ENCODE assay signal across 8 cellular contexts in the genomic region with DNA sequence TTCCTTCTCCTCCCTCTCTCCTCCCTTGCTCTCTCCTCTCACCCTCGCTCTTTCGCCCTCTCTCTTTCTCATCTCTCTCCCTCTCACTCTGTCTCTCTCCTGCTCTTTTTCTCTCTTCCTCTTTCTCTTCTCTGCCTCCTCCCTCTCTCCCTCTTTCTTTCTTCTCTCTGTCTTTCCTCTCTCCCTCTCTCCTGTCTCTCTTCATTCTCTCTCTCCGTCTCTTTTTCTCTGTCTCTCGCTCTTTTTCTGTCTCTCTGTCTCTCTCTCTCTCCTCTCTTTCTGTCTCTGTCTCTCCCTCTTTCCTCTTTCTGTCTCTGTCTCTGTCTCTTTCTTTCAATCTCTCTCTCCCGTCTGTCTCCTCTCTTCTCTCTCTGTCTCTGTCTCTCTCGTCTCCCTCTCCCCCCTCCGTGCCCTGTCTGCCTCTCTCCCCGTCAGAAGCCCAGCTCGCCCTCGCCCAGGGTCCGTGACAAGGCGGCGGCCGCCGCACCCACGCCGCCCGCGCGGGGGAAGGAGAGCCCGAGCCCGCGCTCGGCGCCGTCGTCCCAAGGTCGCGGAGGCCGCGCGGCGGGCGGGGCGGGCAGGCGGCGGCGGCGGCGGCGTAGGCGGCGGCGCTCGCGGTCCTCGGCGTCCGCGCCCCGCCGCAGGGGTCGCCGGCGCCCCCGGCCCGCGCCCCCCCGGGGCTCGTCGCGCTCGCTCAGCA. TPM values are rescaled to one million over a fixed set of nuclear protein-coding genes. Genes with fewer than 3 reads are reported as not detected.
DNase-seq lines count a peak whose midpoint lies in the region; ATAC-seq and TF ChIP-seq lines count a peak whose summit lies in the region.

No MANE protein-coding gene starts in this region.

- peaks cover 43 to 55% of the 10 kb centered on the region in 2 donors for H3K27me3 Mint-ChIP-seq in CD8-positive, alpha-beta memory T cell

- H3K4me1 ChIP-seq in CD8-positive, alpha-beta memory T cell (ENCODE audit: insufficient read depth, low read length) = peaks cover 11% of the 10 kb centered on the region
- H3K4me1 ChIP-seq in esophagus muscularis mucosa (peaks cover 3 to 33% (median 31%) of the 10 kb centered on the region in 4 donors), osteoblast (ENCODE audit: insufficient read depth, low read length) (peaks cover 3% of the 10 kb centered on the region)

- H3K79me2 ChIP-seq in osteoblast (ENCODE audit: insufficient read depth, low read length) = no peaks in the 10 kb centered on the region

- H3K9ac ChIP-seq in SK-N-MC (ENCODE audit: insufficient read length) = no peak overlapping the region

- intact Hi-C loops in esophagus muscularis mucosa (cut with DNase I) = loop anchor here (5.0 to 10.0 kb wide), 3 partner anchors 36 to 106 kb away; partner anchors contain the start of gene YWHAG

- CTCF ChIA-PET in CD8-positive, alpha-beta memory T cell (lab: Charles Lee) = interaction anchor here (0.9 to 2.4 kb wide), 4 partner anchors 10 to 33 kb away, joined by 3 to 7 read pairs (median 4); no protein-coding TSS in a partner anchor

- H2AFZ ChIP-seq in osteoblast (ENCODE audit: low read length) = peak overlapping the region; percentile 68

- peak overlapping the region; percentile 64 for H3K4me2 ChIP-seq in osteoblast (ENCODE audit: insufficient read depth, low read length)

- H3K9me3 ChIP-seq in CD8-positive, alpha-beta memory T cell (ENCODE audit: low read length) = no peaks in the 10 kb centered on the region
- no peaks in the 10 kb centered on the region for H3K9me3 ChIP-seq in SK-N-MC (ENCODE audit: low read depth, low read length)
- no peaks in the 10 kb centered on the region for H3K9me3 ChIP-seq in esophagus muscularis mucosa
- H3K9me3 ChIP-seq in osteoblast (ENCODE audit: low read depth, low read length) = no peaks in the 10 kb centered on the region

- H3K36me3 ChIP-seq in CD8-positive, alpha-beta memory T cell (ENCODE audit: insufficient read depth, low read length) = no peaks in the 10 kb centered on the region
- H3K36me3 ChIP-seq in SK-N-MC (ENCODE audit: insufficient read depth, low read length) (no peaks in the 10 kb centered on the region), esophagus muscularis mucosa (no peaks in the 10 kb centered on the region), osteoblast (ENCODE audit: insufficient read depth, low read length) (no peaks in the 10 kb centered on the region)

- H3K4me3 ChIP-seq in CD8-positive, alpha-beta memory T cell (ENCODE audit: low read length) = peak overlapping the region; percentile 37
- H3K4me3 ChIP-seq in SK-N-MC = peak overlapping the region; percentile 82
- peak overlapping the region; percentile 55 to 73 (median 59) for H3K4me3 ChIP-seq in esophagus muscularis mucosa
- peak overlapping the region; percentile 52 for H3K4me3 ChIP-seq in osteoblast (ENCODE audit: insufficient read depth, low read length)

- WGBS in esophagus muscularis mucosa = 6% methylated on average over 33 of the region's 63 CpGs

- TF ChIP-seq POLR2A in esophagus muscularis mucosa (IDR thresholded peaks at IDR 0.05; ENCODE audit: low read depth) = no peak

- H3K27ac Mint-ChIP-seq in CD8-positive, alpha-beta memory T cell = peak overlapping the region in 2 of 8 donors; percentile 25 to 52

- no peaks in the 10 kb centered on the region for H3K36me3 Mint-ChIP-seq in CD8-positive, alpha-beta memory T cell

- no peak for TF ChIP-seq EP300 in esophagus muscularis mucosa (IDR thresholded peaks at IDR 0.05)

- no peak for DNase-seq in CD8-positive, alpha-beta memory T cell
- no peak for DNase-seq in SK-N-MC (ENCODE audit: low read depth, low spot score)
- no peak for DNase-seq in esophagus muscularis mucosa (ENCODE audit: extremely low spot score)
- DNase-seq in osteoblast (ENCODE audit: insufficient read length, low spot score, missing footprints) = peak; percentile 76
- no peak for DNase-seq in hippocampal formation (lab: John Stamatoyannopoulos, UW)

- H3K4me3 Mint-ChIP-seq in CD8-positive, alpha-beta memory T cell = peak overlapping the region; percentile 73 to 83 (median 78)

- H3K9me3 Mint-ChIP-seq in CD8-positive, alpha-beta memory T cell = peaks cover 0 to 2% (median 0%) of the 10 kb centered on the region in 5 donors

- ATAC-seq in HG03521 (IDR thresholded peaks at IDR 0.05; ENCODE audit: unreplicated experiment) (no peak), GM18511 (IDR thresholded peaks at IDR 0.05; ENCODE audit: unreplicated experiment) (no peak), HG03159 (IDR thresholded peaks at IDR 0.05; ENCODE audit: unreplicated experiment) (no peak)

- H3K27me3 ChIP-seq in CD8-positive, alpha-beta memory T cell (ENCODE audit: insufficient read depth, low read length, poor library complexity, severe bottlenecking) = peaks cover 15% of the 10 kb centered on the region
- peaks cover 0 to 61% (median 12%) of the 10 kb centered on the region in 4 donors for H3K27me3 ChIP-seq in esophagus muscularis mucosa
- H3K27me3 ChIP-seq in osteoblast (ENCODE audit: insufficient read depth, low read length) = peaks cover 47% of the 10 kb centered on the region

- no peak for TF ChIP-seq CTCF in esophagus muscularis mucosa (IDR thresholded peaks at IDR 0.05)
- no peak for TF ChIP-seq CTCF in osteoblast (IDR thresholded peaks at IDR 0.05; ENCODE audit: extremely low read depth, low read depth, low read length)

- H3K27ac ChIP-seq in CD8-positive, alpha-beta memory T cell (ENCODE audit: low read depth, low read length) = no peak overlapping the region
- no peak overlapping the region for H3K27ac ChIP-seq in SK-N-MC
- no peak overlapping the region for H3K27ac ChIP-seq in esophagus muscularis mucosa (replicated peaks in 1 of 4)
- no peak overlapping the region for H3K27ac ChIP-seq in osteoblast (ENCODE audit: low read depth, low read length)

- POLR2A ChIA-PET in CD8-positive, alpha-beta memory T cell (lab: Charles Lee) = no interaction called here

- no peaks in the 10 kb centered on the region for H4K20me1 ChIP-seq in osteoblast (ENCODE audit: insufficient read depth, low read length)

- H3K4me1 Mint-ChIP-seq in CD8-positive, alpha-beta memory T cell = peaks cover 14 to 24% (median 22%) of the 10 kb centered on the region in 3 donors

RNA-seq across cellular contexts. Expression of gene HSPB1, which starts 21.3 kb away (rescaled TPM):
- total RNA-seq in CD8-positive, alpha-beta memory T cell = 10 to 100 TPM; 80.7 to 84.1 TPM
- polyA plus RNA-seq in CD8-positive, alpha-beta memory T cell = 74.7 TPM
- total RNA-seq in esophagus muscularis mucosa (1,000 to 10,000 TPM in 3 of 4 donors, 100 to 1,000 TPM in 1; 927 to 2,513 (median 1,694) TPM), osteoblast (67.2 and 72.7 TPM in 2 replicates)

Comparison
In these comparisons a context has a peak if more than half of its experiments do, and no peak if none do; other contexts are left out.
1. RNA of gene HSPB1, which starts 21.3 kb away (total RNA-seq): 927 to 2,513 TPM in esophagus muscularis mucosa; 80.7 to 84.1 TPM in CD8-positive, alpha-beta memory T cell and 67.2 to 72.7 TPM in osteoblast; every median in the first group is over 10 times any median in the second.
2. Peak in every context shown above with its lines, with median percentiles within 50 percentile points of each other: H3K4me3 ChIP-seq.